In genomic region chr7:46909601-46910051, GRCh38 we compare ENCODE assay signal across 15 cellular contexts.
DNase-seq lines count a peak whose midpoint lies in the region; ATAC-seq, FAIRE-seq and TF ChIP-seq lines count a peak whose summit lies in the region.
"Had no signal": no experiment of that assay in that cellular context is flagged by ENCODE, and none has a peak within 500 bp of the region (broad histone marks: within the 10 kb centered on the region; RNA-seq: fewer than 3 reads in every experiment).

No MANE protein-coding gene starts in this region.

- H3K36me3 Mint-ChIP-seq in osteocyte (ENCODE audit: unreplicated experiment) = no peaks in the 10 kb centered on the region
- H3K36me3 Mint-ChIP-seq: activated CD4-positive, alpha-beta memory T cell treated with anti-CD3 and anti-CD28 coated beads for 36 hours; activated naive CD4-positive, alpha-beta T cell treated with anti-CD3 and anti-CD28 coated beads, Interleukin-2, amount 10 ng/mL, durations not matched to agents 7 days and 5 days; T-cell had no signal

- no peaks in the 10 kb centered on the region for H3F3A ChIP-seq in PC-3 (ENCODE audit: low read length, unreplicated experiment)

- peaks cover 30% of the 10 kb centered on the region for H3K4me1 Mint-ChIP-seq in osteocyte (ENCODE audit: unreplicated experiment)
- H3K4me1 Mint-ChIP-seq: activated naive CD4-positive, alpha-beta T cell treated with anti-CD3 and anti-CD28 coated beads, Interleukin-2, amount 10 ng/mL, durations not matched to agents 7 days and 5 days; T-cell had no signal

- no peak for TF ChIP-seq CTCF in PC-3 (conservative IDR thresholded peaks at IDR 0.05; ENCODE audit: low read depth, low read length)
- no peak for TF ChIP-seq CTCF in H1 (IDR thresholded peaks at IDR 0.05; ENCODE audit: control extremely low read depth in 1 of 3, insufficient read depth in 1 of 3, low read depth in 1 of 3, low read length in 3 of 3)
- TF ChIP-seq CTCF in osteocyte (IDR thresholded peaks at IDR 0.05) = no peak

- no peaks in the 10 kb centered on the region for H3K27me3 Mint-ChIP-seq in osteocyte (ENCODE audit: unreplicated experiment)
- H3K27me3 Mint-ChIP-seq: activated CD4-positive, alpha-beta memory T cell treated with anti-CD3 and anti-CD28 coated beads for 36 hours; activated naive CD4-positive, alpha-beta T cell treated with anti-CD3 and anti-CD28 coated beads, Interleukin-2, amount 10 ng/mL, durations not matched to agents 7 days and 5 days; dendritic cell treated with granulocyte-macrophage colony-stimulating factor and Interleukin-4, amounts not matched to agents 40 ng/mL and 50 ng/mL, for 4 days; T-cell had no signal

- no peak overlapping the region for H3K4me3 Mint-ChIP-seq in osteocyte (ENCODE audit: unreplicated experiment)
- H3K4me3 Mint-ChIP-seq: activated CD4-positive, alpha-beta memory T cell treated with anti-CD3 and anti-CD28 coated beads for 36 hours; activated naive CD4-positive, alpha-beta T cell treated with anti-CD3 and anti-CD28 coated beads, Interleukin-2, amount 10 ng/mL, durations not matched to agents 7 days and 5 days; dendritic cell treated with granulocyte-macrophage colony-stimulating factor and Interleukin-4, amounts not matched to agents 40 ng/mL and 50 ng/mL, for 4 days; T-cell had no signal

- H3K23ac ChIP-seq in H1 (ENCODE audit: insufficient read length) = no peak overlapping the region

- no peak for FAIRE-seq in H1 (lab: Jason Lieb, UNC)

- POLR2A ChIA-PET in PC-3 (lab: Charles Lee; ENCODE audit: unreplicated experiment) = interaction anchor here (0.5 to 0.6 kb wide), 3 partner anchors 63 to 197 kb away, joined by 3 to 9 read pairs (median 4); no protein-coding TSS in a partner anchor
- POLR2A ChIA-PET in H1 (lab: Charles Lee; ENCODE audit: partially characterized antibody) = no interaction called here

- H3K23me2 ChIP-seq in H1 (ENCODE audit: low read depth, low read length) = no peaks in the 10 kb centered on the region

- no peak for TF ChIP-seq RAD21 in H1 (IDR thresholded peaks at IDR 0.05 in 1 of 2, conservative IDR thresholded peaks at IDR 0.05 in 1 of 2; ENCODE audit: low read depth in 2 of 2, low read length in 2 of 2)

- peaks cover 9% of the 10 kb centered on the region for H3K9me3 Mint-ChIP-seq in osteocyte (ENCODE audit: unreplicated experiment)

- no peak overlapping the region for H3K56ac ChIP-seq in H1 (replicated peaks; ENCODE audit: insufficient read length, low read depth, low read length)

- H3K9ac ChIP-seq in PC-3 (ENCODE audit: low read length) (peak overlapping the region; percentile 47), H1 (replicated peaks in 1 of 4; ENCODE audit: extremely low read depth in 1 of 4, low read depth in 3 of 4, low read length in 3 of 4) (no peak overlapping the region)

- peak overlapping the region; percentile 47; the same call in 1 of the 2 replicates for H2AFZ ChIP-seq in PC-3 (ENCODE audit: low read length)
- 0 out of 2 replicates have a peak overlapping the region, but pooled peaks have one; percentile 36 for H2AFZ ChIP-seq in H1 (ENCODE audit: low read length)

- peak overlapping the region; percentile 53 for H3K4me3 ChIP-seq in PC-3 (ENCODE audit: low read length)
- H3K4me3 ChIP-seq in H1 (ENCODE audit: extremely low read depth in 1 of 4, insufficient read depth in 2 of 4, low read depth in 3 of 4, low read length in 4 of 4) = no peak overlapping the region

- no peak overlapping the region for H2BK20ac ChIP-seq in H1 (ENCODE audit: low read length)

- WGBS in H1 (ENCODE audit: extremely low coverage in 1 of 2, insufficient coverage in 1 of 2, insufficient read length in 1 of 2, insufficient replicate concordance in 2 of 2, low coverage in 1 of 2, low lambda C conversion rate in 2 of 2, missing lambda C conversion rate in 1 of 2), 2 experiments = 79% methylated on average over 7 of the region's 7 CpGs; no CpG with 5 or more reads in 1 of the 2 experiments

- no peaks in the 10 kb centered on the region for H3K79me2 ChIP-seq in PC-3 (ENCODE audit: low read length)
- H3K79me2 ChIP-seq in H1 (ENCODE audit: control insufficient read depth in 1 of 2, insufficient read depth in 2 of 2, low read length in 2 of 2) = no peaks in the 10 kb centered on the region

- H4K8ac ChIP-seq in H1 (ENCODE audit: extremely low read depth, insufficient read depth, low read length) = no peak overlapping the region

- no TSS peak for BruUV-seq in PC-3 (replicated peaks; lab: Mats Ljungman, UMichigan)

- TF ChIP-seq POLR2A in H1 (IDR thresholded peaks at IDR 0.05; ENCODE audit: control extremely low read depth in 1 of 2, low read depth in 2 of 2, low read length in 2 of 2) = no peak

- no peaks in the 10 kb centered on the region for H3K9me2 ChIP-seq in PC-3 (replicated peaks; ENCODE audit: low read length)

- H3K27ac ChIP-seq in PC-3 (ENCODE audit: low read length) = peak overlapping the region; percentile 79
- H3K27ac ChIP-seq in H1 (ENCODE audit: low read depth, low read length) = no peak overlapping the region

- H3K36me3 ChIP-seq in PC-3 (ENCODE audit: low read depth, low read length) (no peaks in the 10 kb centered on the region), H1 (ENCODE audit: control insufficient read depth in 2 of 4, insufficient read depth in 4 of 4, low read length in 3 of 4) (no peaks in the 10 kb centered on the region)

- TF ChIP-seq EP300 in H1 (IDR thresholded peaks at IDR 0.05; ENCODE audit: borderline replicate concordance in 1 of 2, low read depth in 2 of 2, low read length in 2 of 2) = no peak

- DNase-seq in GM04504 (ENCODE audit: low read depth) = peak; percentile 86
- DNase-seq in PC-3 = peak; percentile 75
- DNase-seq in H1 (ENCODE audit: low read depth in 1 of 2, low spot score in 2 of 2) = no peak
- DNase-seq in osteocyte (ENCODE audit: extremely low spot score, unreplicated experiment) = no peak
- no peak for DNase-seq in activated T-cell treated with anti-CD3 and anti-CD28 coated beads, Interleukin-2, amount 50 U/mL, for 1 hour
- DNase-seq in pons (ENCODE audit: low spot score) = no peak
- DNase-seq in NCI-H1694 (lab: John Stamatoyannopoulos, UW) = no peak
- no peak for DNase-seq in left ventricle myocardium superior
- DNase-seq: activated CD4-positive, alpha-beta memory T cell treated with anti-CD3 and anti-CD28 coated beads for 36 hours; activated naive CD4-positive, alpha-beta T cell treated with anti-CD3 and anti-CD28 coated beads, Interleukin-2, amount 10 ng/mL, durations not matched to agents 7 days and 5 days; DMS53; hippocampal formation; NCI-H526 treated with DMSO at 0.1 percent for 48 hours; T-cell had no signal

- H2BK12ac ChIP-seq in H1 (ENCODE audit: low read depth, low read length) = no peak overlapping the region

- CTCF ChIA-PET in PC-3 (lab: Charles Lee) (interaction anchor here (0.7 kb wide), 1 partner anchor 45 kb away, joined by 3 read pairs; no protein-coding TSS in a partner anchor), H1 (lab: Charles Lee; ENCODE audit: partially characterized antibody) (interaction anchor here (0.6 to 0.8 kb wide), 3 partner anchors 8 to 225 kb away, joined by 3 read pairs; no protein-coding TSS in a partner anchor)

- H3K27ac Mint-ChIP-seq in osteocyte (ENCODE audit: unreplicated experiment) = peak overlapping the region; percentile 84
- H3K27ac Mint-ChIP-seq: activated CD4-positive, alpha-beta memory T cell treated with anti-CD3 and anti-CD28 coated beads for 36 hours; activated naive CD4-positive, alpha-beta T cell treated with anti-CD3 and anti-CD28 coated beads, Interleukin-2, amount 10 ng/mL, durations not matched to agents 7 days and 5 days; dendritic cell treated with granulocyte-macrophage colony-stimulating factor and Interleukin-4, amounts not matched to agents 40 ng/mL and 50 ng/mL, for 4 days; T-cell had no signal

- no peaks in the 10 kb centered on the region for H4K20me1 ChIP-seq in PC-3 (ENCODE audit: low read length)
- H4K20me1 ChIP-seq in H1 (replicated peaks in 1 of 2; ENCODE audit: control insufficient read depth in 1 of 2, insufficient read depth in 2 of 2, low read length in 2 of 2) = no peaks in the 10 kb centered on the region

- peak; percentile 70 for ATAC-seq in PC-3
- no peak for ATAC-seq in left ventricle myocardium superior
- ATAC-seq: T-cell had no signal

- H4K5ac ChIP-seq in H1 (ENCODE audit: insufficient read length, low read depth, low read length) = no peak overlapping the region

- H3K79me1 ChIP-seq in H1 (ENCODE audit: low read depth, low read length) = no peaks in the 10 kb centered on the region

- H3K4me1 ChIP-seq in PC-3 (ENCODE audit: insufficient read depth, low read length) = peaks cover 26% of the 10 kb centered on the region
- H3K4me1 ChIP-seq in H1 (replicated peaks in 1 of 4; ENCODE audit: control insufficient read depth in 3 of 4, insufficient read depth in 4 of 4, low read length in 3 of 4) = no peaks in the 10 kb centered on the region

- H3K4me2 ChIP-seq in PC-3 (ENCODE audit: low read length) (peak overlapping the region; percentile 81), H1 (ENCODE audit: insufficient read depth in 1 of 2, low read depth in 2 of 2, low read length in 2 of 2) (no peak overlapping the region)

- H2BK15ac ChIP-seq in H1 (ENCODE audit: low read length) = no peak overlapping the region

- intact Hi-C loops in PC-3 (cut with micrococcal nuclease) = loop anchor here (1.0 kb wide), 2 partner anchors 123 to 179 kb away; no protein-coding TSS in a partner anchor
- intact Hi-C loops in left ventricle myocardium superior (cut with micrococcal nuclease) = no loop called here

- no peak overlapping the region for H3K4ac ChIP-seq in H1 (replicated peaks; ENCODE audit: insufficient read length, low read depth, low read length)

- no peak overlapping the region for H2BK120ac ChIP-seq in H1 (replicated peaks; ENCODE audit: low read depth, low read length)

- H3K9me3 ChIP-seq in PC-3 (ENCODE audit: low read length) = no peaks in the 10 kb centered on the region
- H3K9me3 ChIP-seq in H1 (ENCODE audit: insufficient read depth in 2 of 2, low read depth in 1 of 2, low read length in 1 of 2) = no peaks in the 10 kb centered on the region

- no peak overlapping the region for H2AK5ac ChIP-seq in H1 (ENCODE audit: low read depth, low read length)

- H2BK5ac ChIP-seq in H1 (ENCODE audit: low read depth, low read length) = no peak overlapping the region

- H3K14ac ChIP-seq in H1 (ENCODE audit: insufficient read length) = no peak overlapping the region

- no peak overlapping the region for H4K91ac ChIP-seq in H1 (replicated peaks; ENCODE audit: insufficient read length, low read length)

- no peak overlapping the region for H3K18ac ChIP-seq in H1 (ENCODE audit: extremely low read depth, low read length)

- H3K27me3 ChIP-seq in PC-3 (ENCODE audit: low read length) (no peaks in the 10 kb centered on the region), H1 (replicated peaks in 1 of 4; ENCODE audit: control insufficient read depth in 3 of 4, extremely low read depth in 1 of 4, insufficient read depth in 3 of 4, low read length in 3 of 4) (no peaks in the 10 kb centered on the region)

TF ChIP-seq in H1, 55 proteins besides CTCF, POLR2A, EP300 and RAD21 (continues in another document):
- TF ChIP-seq SIRT6 (IDR thresholded peaks at IDR 0.05; ENCODE audit: low read length) (no peak), EGR1 (IDR thresholded peaks at IDR 0.05; ENCODE audit: borderline replicate concordance, low read depth, low read length) (no peak), SIN3A (conservative IDR thresholded peaks at IDR 0.05 in 1 of 2, IDR thresholded peaks at IDR 0.05 in 1 of 2; ENCODE audit: low read depth in 1 of 2, low read length in 2 of 2) (no peak), HDAC6 (IDR thresholded peaks at IDR 0.05; ENCODE audit: low read depth, low read length) (no peak), BACH1 (IDR thresholded peaks at IDR 0.05; ENCODE audit: low read length) (no peak)

Comparison
In these comparisons a context has a peak if more than half of its experiments do, and no peak if none do; other contexts are left out.
1. DNase-seq: peak in GM04504 (single experiment) and PC-3 (single experiment); none in H1 (0 of 2), osteocyte (single experiment), activated T-cell treated with anti-CD3 and anti-CD28 coated beads, Interleukin-2, amount 50 U/mL, for 1 hour (single experiment), pons (single experiment), NCI-H1694 (single experiment) and left ventricle myocardium superior (single experiment).